In genomic region chr11:130031945-130032344, GRCh38 we compare ENCODE assay signal across 26 cellular contexts. TPM values are rescaled to one million over a fixed set of nuclear protein-coding genes. Genes with fewer than 3 reads are reported as not detected.
A peak's percentile ranks its signal among the peaks of the same experiment; 100 is the strongest.
DNase-seq lines count a peak whose midpoint lies in the region; ATAC-seq and TF ChIP-seq lines count a peak whose summit lies in the region.
"Had no signal": no experiment of that assay in that cellular context is flagged by ENCODE, and none has a peak within 500 bp of the region (broad histone marks: within the 10 kb centered on the region; RNA-seq: fewer than 3 reads in every experiment).

No MANE protein-coding gene starts in this region.

- POLR2A ChIA-PET in Caco-2 (lab: Charles Lee), result interaction anchor here (0.6 to 1.7 kb wide), 5 partner anchors 23 to 114 kb away, joined by 3 to 31 read pairs (median 3); partner anchors contain the start of gene PRDM10

- H3K9me3 ChIP-seq in Caco-2, result no peaks in the 10 kb centered on the region; the same call in 1 of the 2 replicates
- H3K9me3 ChIP-seq in mammary epithelial cell (replicated peaks; ENCODE audit: insufficient read depth, low read length), result no peaks in the 10 kb centered on the region
- H3K9me3 ChIP-seq: MG63, SJSA1 had no signal

- TF ChIP-seq RAD21 in Ishikawa (IDR thresholded peaks at IDR 0.05; ENCODE audit: low read depth), result no peak

- H3K36me3 ChIP-seq in Caco-2 (ENCODE audit: control insufficient read depth, insufficient read depth, low read length) (no peaks in the 10 kb centered on the region), mammary epithelial cell (ENCODE audit: insufficient read depth, low read length) (no peaks in the 10 kb centered on the region)
- H3K36me3 ChIP-seq: MG63, SJSA1 had no signal

- ATAC-seq in HG03460 (IDR thresholded peaks at IDR 0.05; ENCODE audit: unreplicated experiment), result no peak
- ATAC-seq: CD8-positive, alpha-beta T cell; GM12878 had no signal

- H3K9ac ChIP-seq in mammary epithelial cell (ENCODE audit: insufficient read depth, low read length), result no peak overlapping the region

- H3K4me3 ChIP-seq in Caco-2 (ENCODE audit: low read depth, low read length), result no peak overlapping the region
- H3K4me3 ChIP-seq in mammary epithelial cell (replicated peaks in 1 of 3; ENCODE audit: insufficient read depth in 1 of 3, low read depth in 2 of 3, low read length in 3 of 3), result no peak overlapping the region
- H3K4me3 ChIP-seq: GM12878, MG63, PC-9, SJSA1 had no signal

- H3K27me3 ChIP-seq in Caco-2 (replicated peaks; ENCODE audit: control insufficient read depth, insufficient read depth, low read length) (no peaks in the 10 kb centered on the region), mammary epithelial cell (ENCODE audit: insufficient read depth, low read length) (no peaks in the 10 kb centered on the region)
- H3K27me3 ChIP-seq: MG63, SJSA1 had no signal

- H3K9me3 Mint-ChIP-seq in Caco-2 (ENCODE audit: unreplicated experiment), result no peaks in the 10 kb centered on the region
- no peaks in the 10 kb centered on the region for H3K9me3 Mint-ChIP-seq in mesothelial cell of epicardium
- H3K9me3 Mint-ChIP-seq: CD8-positive, alpha-beta T cell; IgD-negative memory B cell had no signal

- H3K27ac ChIP-seq in mammary epithelial cell (ENCODE audit: insufficient read depth, low read depth, low read length), result no peak overlapping the region
- H3K27ac ChIP-seq in caudate nucleus (ENCODE audit: low read depth, low read length), result no peak overlapping the region
- H3K27ac ChIP-seq: PC-9, SJSA1 had no signal

- BruUV-seq in Caco-2 (replicated peaks; lab: Mats Ljungman, UMichigan), result no TSS peak
- no TSS peak for BruUV-seq in mammary epithelial cell (replicated peaks; lab: Mats Ljungman, UMichigan)

- H3K4me2 ChIP-seq in mammary epithelial cell (ENCODE audit: insufficient read depth, low read depth, low read length), result no peak overlapping the region
- H3K4me2 ChIP-seq: PC-9 had no signal

- no peak for TF ChIP-seq CTCF in Caco-2 (IDR thresholded peaks at IDR 0.05; ENCODE audit: insufficient read depth in 1 of 2, low read depth in 1 of 2, low read length in 1 of 2, severe bottlenecking in 1 of 2, unreplicated experiment in 1 of 2)
- TF ChIP-seq CTCF in mammary epithelial cell (conservative IDR thresholded peaks at IDR 0.05 in 1 of 2, IDR thresholded peaks at IDR 0.05 in 1 of 2; ENCODE audit: extremely low read depth in 1 of 2, insufficient read depth in 1 of 2, low read depth in 1 of 2, low read length in 2 of 2), result no peak
- TF ChIP-seq CTCF in mesothelial cell of epicardium (IDR thresholded peaks at IDR 0.05; ENCODE audit: unreplicated experiment), result no peak

- H3K36me3 Mint-ChIP-seq in Caco-2 (ENCODE audit: insufficient read depth, unreplicated experiment), result no peaks in the 10 kb centered on the region
- no peaks in the 10 kb centered on the region for H3K36me3 Mint-ChIP-seq in mesothelial cell of epicardium
- H3K36me3 Mint-ChIP-seq: CD8-positive, alpha-beta T cell had no signal

- H3K79me2 ChIP-seq in mammary epithelial cell (ENCODE audit: insufficient read depth, low read length), result no peaks in the 10 kb centered on the region

- H4K20me1 ChIP-seq in mammary epithelial cell (ENCODE audit: insufficient read depth, low read length), result no peaks in the 10 kb centered on the region

- peaks cover 44% of the 10 kb centered on the region for H3K4me1 Mint-ChIP-seq in Caco-2 (ENCODE audit: low read depth, unreplicated experiment)
- peaks cover 8% of the 10 kb centered on the region for H3K4me1 Mint-ChIP-seq in mesothelial cell of epicardium
- H3K4me1 Mint-ChIP-seq: IgD-negative memory B cell had no signal

- intact Hi-C loops in Caco-2 (cut with micrococcal nuclease; ENCODE audit: unreplicated experiment), result loop anchor here (1.0 to 2.0 kb wide), 6 partner anchors 9 to 149 kb away; partner anchors contain the start of genes APLP2 and PRDM10
- intact Hi-C loops in mammary epithelial cell (cut with micrococcal nuclease), result no loop called here

- H3K27me3 Mint-ChIP-seq in Caco-2 (ENCODE audit: insufficient read depth, unreplicated experiment) (no peaks in the 10 kb centered on the region), mesothelial cell of epicardium (ENCODE audit: low read depth) (no peaks in the 10 kb centered on the region)

- CTCF ChIA-PET in Caco-2 (lab: Charles Lee) (interaction anchor here (1.0 to 1.4 kb wide), 4 partner anchors 15 to 100 kb away, joined by 3 to 4 read pairs (median 3); no protein-coding TSS in a partner anchor), mammary epithelial cell (lab: Charles Lee; ENCODE audit: low non-redundant PET) (no interaction called here)

- DNase-seq in Caco-2 (peak; percentile 77 to 79), mammary epithelial cell (no peak), mesothelial cell of epicardium (ENCODE audit: low spot score in 2 of 2, unreplicated experiment in 2 of 2) (no peak), GM19240 (ENCODE audit: insufficient read length, low spot score) (no peak), caudate nucleus (lab: John Stamatoyannopoulos, UW) (no peak)
- DNase-seq: C1 segment of cervical spinal cord; CD8-positive, alpha-beta T cell; DMS 273 treated with DMSO at 0.1 percent for 48 hours; DMS79; EL; GDM1; H7; MG63; NCI-H1092; NCI-H1417 treated with DMSO at 0.1 percent for 48 hours; NCI-H1694 treated with DMSO at 0.1 percent for 48 hours; NCI-H2081; NCI-H2227 treated with DMSO at 0.1 percent for 48 hours; NCI-H526 treated with DMSO at 0.1 percent for 48 hours; PC-9; Right ventricle myocardium superior had no signal

- dilution Hi-C loops in mammary epithelial cell (cut with HindIII; ENCODE audit: low sequenced_read_pairs), result no loop called here

- no peak for TF ChIP-seq EP300 in Ishikawa (IDR thresholded peaks at IDR 0.05; ENCODE audit: borderline replicate concordance)

- 41% methylated on average over 2 of the region's 2 CpGs for WGBS in mammary epithelial cell (ENCODE audit: low coverage, missing lambda C conversion rate)

- peak overlapping the region; percentile 49 for H3K27ac Mint-ChIP-seq in Caco-2 (ENCODE audit: unreplicated experiment)
- H3K27ac Mint-ChIP-seq in mesothelial cell of epicardium, result peak overlapping the region; percentile 58
- H3K27ac Mint-ChIP-seq: CD8-positive, alpha-beta T cell had no signal

- H3K4me1 ChIP-seq in Caco-2 (peaks cover 54% of the 10 kb centered on the region), mammary epithelial cell (ENCODE audit: insufficient read depth, low read length) (peaks cover 8% of the 10 kb centered on the region)
- H3K4me1 ChIP-seq: SJSA1 had no signal

- H2AFZ ChIP-seq in mammary epithelial cell (ENCODE audit: low read depth, low read length), result peak overlapping the region; percentile 33
- H2AFZ ChIP-seq: PC-9 had no signal

- in situ Hi-C loops in mammary epithelial cell (cut with MboI; ENCODE audit: low sequenced_read_pairs in 2 of 2), result no loop called here

- H3K4me3 Mint-ChIP-seq in Caco-2 (ENCODE audit: unreplicated experiment) (peak overlapping the region; percentile 12), mesothelial cell of epicardium (no peak overlapping the region)
- H3K4me3 Mint-ChIP-seq: CD8-positive, alpha-beta T cell; IgD-negative memory B cell had no signal

TF ChIP-seq in Ishikawa, 13 proteins besides CTCF, POLR2A, EP300 and RAD21:
- TF ChIP-seq ZBTB7A (IDR thresholded peaks at IDR 0.05; ENCODE audit: low read depth) (no peak), EGR1 (IDR thresholded peaks at IDR 0.05) (no peak), CEBPB (IDR thresholded peaks at IDR 0.05) (peak; percentile 84), REST (IDR thresholded peaks at IDR 0.05; ENCODE audit: low read depth) (no peak), TEAD4 (IDR thresholded peaks at IDR 0.05) (0 out of 2 replicates have a peak, but pooled peaks have one; percentile 12), MAX (IDR thresholded peaks at IDR 0.05) (no peak)
TF ChIP-seq in Ishikawa: peak in this region for 2.

RNA-seq across cellular contexts. Expression of gene PRDM10, which starts 29.3 kb away (rescaled TPM):
- total RNA-seq in Caco-2 (2022) (11.8 and 12.0 TPM in 2 replicates), mammary epithelial cell (1 to 10 TPM; 6.5 to 6.6 TPM), mesothelial cell of epicardium (17.3 to 17.9 TPM (median 17.8 TPM) in 3 replicates)
- polyA plus RNA-seq in mammary epithelial cell, result 6.3 TPM
- 80.9 TPM for polyA minus RNA-seq in mammary epithelial cell

RNA-seq across cellular contexts. Expression of gene APLP2, which starts 37.7 kb away (rescaled TPM):
- 1,761 and 2,076 TPM in 2 replicates for total RNA-seq in Caco-2 (2022)
- 100 to 1,000 TPM; 348 to 450 TPM for total RNA-seq in mammary epithelial cell
- polyA plus RNA-seq in mammary epithelial cell, result 319 TPM
- polyA minus RNA-seq in mammary epithelial cell, result 177 TPM
- 234 to 240 TPM (median 239 TPM) in 3 replicates for total RNA-seq in mesothelial cell of epicardium

Comparison
In these comparisons a context has a peak if more than half of its experiments do, and no peak if none do; other contexts are left out.
1. DNase-seq: peak in Caco-2 (2 of 2); none in mammary epithelial cell (single experiment), mesothelial cell of epicardium (0 of 2), GM19240 (single experiment) and caudate nucleus (0 of 61).